Comparison of ENCODE assay signal across 1 cellular context in genomic region chr16:60681014-60681413, GRCh38.
TF ChIP-seq lines count a peak whose summit lies in the region.

No MANE protein-coding gene starts in this region.

TF ChIP-seq in H1, 55 proteins besides CTCF, POLR2A, EP300 and RAD21 (continued from another document):
- TF ChIP-seq SAP30 (IDR thresholded peaks at IDR 0.05; ENCODE audit: insufficient read depth, insufficient replicate concordance, low read length) (no peak), BCL11A (IDR thresholded peaks at IDR 0.05; ENCODE audit: low read depth in 2 of 2, low read length in 2 of 2) (no peak), FOSL1 (IDR thresholded peaks at IDR 0.05; ENCODE audit: insufficient read depth, low read depth, low read length) (no peak), SP2 (IDR thresholded peaks at IDR 0.05; ENCODE audit: low read length) (no peak), SIN3A (conservative IDR thresholded peaks at IDR 0.05 in 1 of 2, IDR thresholded peaks at IDR 0.05 in 1 of 2; ENCODE audit: low read depth in 1 of 2, low read length in 2 of 2) (no peak), SRF (IDR thresholded peaks at IDR 0.05; ENCODE audit: low read depth, low read length) (no peak), NANOG (IDR thresholded peaks at IDR 0.05; ENCODE audit: insufficient read depth, low read depth, low read length, poor library complexity, severe bottlenecking) (no peak), SP1 (IDR thresholded peaks at IDR 0.05; ENCODE audit: low read depth, low read length) (no peak)
